Comparison of ENCODE assay signal across 33 cellular contexts in genomic region chr14:21029917-21030316, GRCh38. TPM values are rescaled to one million over a fixed set of nuclear protein-coding genes. Genes with fewer than 3 reads are reported as not detected.
"Had no signal": no experiment of that assay in that cellular context is flagged by ENCODE, and none has a peak within 500 bp of the region (broad histone marks: within the 10 kb centered on the region; RNA-seq: fewer than 3 reads in every experiment).

Gene TPPP2, plus strand, starts transcription at chr14:21030217. Its CDS starts 365 bp downstream, at chr14:21030582.

- FAIRE-seq: colon, endometrium, endothelial cell of umbilical vein had no signal

- H3K36me3 ChIP-seq: ascending aorta, brain microvascular endothelial cell, esophagus squamous epithelium had no signal

- H3K4me3 ChIP-seq: ascending aorta, esophagus squamous epithelium had no signal

- DNase-seq: activated CD4-positive, alpha-beta memory T cell treated with anti-CD3 and anti-CD28 coated beads for 36 hours; activated CD4-positive, alpha-beta T cell treated with anti-CD3 and anti-CD28 coated beads for 36 hours; activated CD4-positive, alpha-beta T cell treated with anti-CD3 and anti-CD28 coated beads, Interleukin-2, amount 10 ng/mL, durations not matched to agents 24 days and 14 days; activated CD4-positive, CD25-positive, alpha-beta regulatory T cell; activated CD4-positive, CD25-positive, alpha-beta regulatory T cell treated with anti-CD3 and anti-CD28 coated beads, Interleukin-2, amount 50 U/mL, for 72 hours; activated CD8-positive, alpha-beta memory T cell treated with anti-CD3 and anti-CD28 coated beads, Interleukin-2, amount 10 ng/mL, durations not matched to agents 7 days and 5 days; activated CD8-positive, alpha-beta T cell treated with anti-CD3 and anti-CD28 coated beads, Interleukin-2, amount 10 ng/mL, durations not matched to agents 7 days and 5 days; activated gamma-delta T cell; activated naive CD4-positive, alpha-beta T cell; activated naive CD4-positive, alpha-beta T cell treated with anti-CD3 and anti-CD28 coated beads, Interleukin-2, amount 10 ng/mL, durations not matched to agents 7 days and 5 days; activated naive CD8-positive, alpha-beta T cell treated with anti-CD3 and anti-CD28 coated beads, Interleukin-2, amount 10 ng/mL, durations not matched to agents 7 days and 5 days; activated T-cell treated with anti-CD3 and anti-CD28 coated beads for 4 hours; activated T-cell treated with anti-CD3 and anti-CD28 coated beads, Interleukin-2, amount 50 U/mL, for 24 hours; activated T-cell treated with anti-CD3 and anti-CD28 coated beads, Interleukin-2, amount 50 U/mL, for 72 hours; brain microvascular endothelial cell; caudate nucleus; effector CD8-positive, alpha-beta T cell; esophagus squamous epithelium; foreskin melanocyte; head of caudate nucleus; T-helper 2 cell had no signal

- H3K27ac ChIP-seq: ascending aorta, brain microvascular endothelial cell, epithelial cell of prostate, esophagus squamous epithelium had no signal

- ATAC-seq: activated CD4-positive, alpha-beta T cell treated with anti-CD3 and anti-CD28 coated beads for 36 hours; activated CD8-positive, alpha-beta memory T cell treated with anti-CD3 and anti-CD28 coated beads, Interleukin-2, amount 10 ng/mL, durations not matched to agents 7 days and 5 days; activated CD8-positive, alpha-beta T cell treated with anti-CD3 and anti-CD28 coated beads, Interleukin-2, amount 10 ng/mL, durations not matched to agents 7 days and 5 days; activated naive CD4-positive, alpha-beta T cell treated with anti-CD3 and anti-CD28 coated beads, Interleukin-2, amount 50 U/mL, for 72 hours; activated T-cell treated with anti-CD3 and anti-CD28 coated beads, Interleukin-2, amount 50 U/mL, for 72 hours had no signal

- H3K9me3 ChIP-seq: ascending aorta, esophagus squamous epithelium had no signal

- H3K27me3 ChIP-seq: ascending aorta, esophagus squamous epithelium had no signal

RNA-seq across cellular contexts. Expression of gene TPPP2, which starts in this region (rescaled TPM):
- total RNA-seq: activated CD4-positive, alpha-beta memory T cell treated with anti-CD3 and anti-CD28 coated beads for 36 hours; activated CD4-positive, alpha-beta T cell treated with anti-CD3 and anti-CD28 coated beads for 36 hours; activated CD4-positive, alpha-beta T cell treated with anti-CD3 and anti-CD28 coated beads, Interleukin-2, amount 10 ng/mL, durations not matched to agents 24 days and 14 days; activated CD8-positive, alpha-beta memory T cell treated with anti-CD3 and anti-CD28 coated beads for 36 hours; activated CD8-positive, alpha-beta memory T cell treated with anti-CD3 and anti-CD28 coated beads, Interleukin-2, amount 10 ng/mL, durations not matched to agents 7 days and 5 days; activated CD8-positive, alpha-beta T cell treated with anti-CD3 and anti-CD28 coated beads, Interleukin-2, amount 10 ng/mL, durations not matched to agents 7 days and 5 days; activated naive CD4-positive, alpha-beta T cell treated with anti-CD3 and anti-CD28 coated beads, Interleukin-2, amount 50 U/mL, for 72 hours; activated naive CD8-positive, alpha-beta T cell treated with anti-CD3 and anti-CD28 coated beads, Interleukin-2, amount 10 ng/mL, durations not matched to agents 7 days and 5 days; activated T-cell treated with anti-CD3 and anti-CD28 coated beads, Interleukin-2, amount 50 U/mL, for 72 hours; ascending aorta; chondrocyte; dermis microvascular lymphatic vessel endothelial cell; endothelial cell of umbilical vein; esophagus squamous epithelium; fibroblast of lung; fibroblast of villous mesenchyme; T-helper 1 cell treated with Interleukin-12 subunit alpha and Interleukin-12 subunit beta and Interleukin-4 antibody, amounts not matched to agents 30 ng/mL and 1 ng/mL, for 36 hours had no signal
